Comparison of ENCODE assay signal across 2 cellular contexts in the genomic region with DNA sequence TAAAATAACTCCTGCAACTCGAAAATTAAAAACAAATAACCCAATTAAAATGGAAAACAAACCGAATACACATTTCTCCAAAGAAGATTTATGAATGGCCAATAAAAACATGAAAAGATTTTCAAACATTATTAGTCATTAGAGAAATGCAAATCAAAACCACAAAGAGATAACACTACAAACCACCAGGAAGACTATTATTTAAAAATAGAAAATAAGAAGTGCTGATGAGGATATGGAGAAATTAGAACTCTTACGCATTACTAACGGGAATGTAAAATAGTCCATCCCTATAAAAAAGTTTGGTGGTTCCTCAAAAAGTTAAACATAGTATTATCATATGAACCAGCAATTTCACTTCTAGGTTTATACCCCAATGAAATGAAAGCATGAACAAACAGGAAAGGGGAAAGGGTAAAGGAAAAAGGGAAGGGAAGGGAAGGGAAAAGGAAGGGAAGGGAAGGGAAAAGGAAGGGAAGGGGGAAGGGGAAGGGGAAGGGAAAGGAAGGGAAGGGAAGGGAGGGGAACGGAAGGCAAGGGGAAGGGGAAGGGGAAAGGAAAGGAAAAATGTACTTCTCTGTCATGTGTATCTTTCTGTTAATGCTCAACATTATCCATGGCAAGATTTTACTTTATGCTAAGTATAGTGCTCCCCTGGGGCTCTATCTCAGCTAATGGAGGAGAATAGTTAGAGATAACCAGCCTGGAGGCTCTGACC.
TF ChIP-seq lines count a peak whose summit lies in the region.

No MANE protein-coding gene starts in this region.

TF ChIP-seq in HepG2, 621 proteins besides CTCF, POLR2A, EP300 and RAD21:
- TF ChIP-seq, protein P1, sequence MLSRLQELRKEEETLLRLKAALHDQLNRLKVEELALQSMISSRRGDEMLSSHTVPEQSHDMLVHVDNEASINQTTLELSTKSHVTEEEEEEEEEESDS (CRISPR knock-in tag; IDR thresholded peaks at IDR 0.05; ENCODE audit: borderline replicate concordance): no peak
- TF ChIP-seq, protein P2, sequence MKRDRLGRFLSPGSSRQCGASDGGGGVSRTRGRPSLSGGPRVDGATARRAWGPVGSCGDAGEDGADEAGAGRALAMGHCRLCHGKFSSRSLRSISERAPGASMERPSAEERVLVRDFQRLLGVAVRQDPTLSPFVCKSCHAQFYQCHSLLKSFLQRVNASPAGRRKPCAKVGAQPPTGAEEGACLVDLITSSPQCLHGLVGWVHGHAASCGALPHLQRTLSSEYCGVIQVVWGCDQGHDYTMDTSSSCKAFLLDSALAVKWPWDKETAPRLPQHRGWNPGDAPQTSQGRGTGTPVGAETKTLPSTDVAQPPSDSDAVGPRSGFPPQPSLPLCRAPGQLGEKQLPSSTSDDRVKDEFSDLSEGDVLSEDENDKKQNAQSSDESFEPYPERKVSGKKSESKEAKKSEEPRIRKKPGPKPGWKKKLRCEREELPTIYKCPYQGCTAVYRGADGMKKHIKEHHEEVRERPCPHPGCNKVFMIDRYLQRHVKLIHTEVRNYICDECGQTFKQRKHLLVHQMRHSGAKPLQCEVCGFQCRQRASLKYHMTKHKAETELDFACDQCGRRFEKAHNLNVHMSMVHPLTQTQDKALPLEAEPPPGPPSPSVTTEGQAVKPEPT (CRISPR knock-in tag; IDR thresholded peaks at IDR 0.05; ENCODE audit: low read depth): no peak
- TF ChIP-seq ZNF468 (CRISPR knock-in tag; IDR thresholded peaks at IDR 0.05) (no peak), E2F1 (CRISPR knock-in tag; IDR thresholded peaks at IDR 0.05) (no peak), PCBP1 (IDR thresholded peaks at IDR 0.05; ENCODE audit: borderline replicate concordance, low read depth, low read length) (0 out of 2 replicates have a peak, but pooled peaks have one; percentile 38), HNRNPK (IDR thresholded peaks at IDR 0.05; ENCODE audit: low read depth, low read length, poor library complexity, severe bottlenecking) (peak; percentile 94), PCBP2 (optimal IDR thresholded peaks at IDR 0.05; ENCODE audit: low read depth, low read length, poor library complexity, severe bottlenecking) (peak; percentile 76), ARNT2 (CRISPR knock-in tag; IDR thresholded peaks at IDR 0.05; ENCODE audit: low read depth) (no peak), JDP2 (CRISPR knock-in tag; IDR thresholded peaks at IDR 0.05; ENCODE audit: borderline replicate concordance) (no peak), SIX4 (CRISPR knock-in tag; IDR thresholded peaks at IDR 0.05) (no peak), ZNF75D (CRISPR knock-in tag; IDR thresholded peaks at IDR 0.05; ENCODE audit: borderline replicate concordance) (no peak), ZNF224 (CRISPR knock-in tag; IDR thresholded peaks at IDR 0.05) (no peak), ZFP37 (CRISPR knock-in tag; IDR thresholded peaks at IDR 0.05; ENCODE audit: borderline replicate concordance) (no peak), NFIC (IDR thresholded peaks at IDR 0.05; ENCODE audit: low read length) (no peak), RCOR2 (CRISPR knock-in tag; IDR thresholded peaks at IDR 0.05) (no peak), ZNF143 (CRISPR knock-in tag; IDR thresholded peaks at IDR 0.05) (no peak), SRF (IDR thresholded peaks at IDR 0.05; ENCODE audit: low read depth, low read length) (no peak), ZNF792 (CRISPR knock-in tag; IDR thresholded peaks at IDR 0.05) (no peak), ZSCAN20 (CRISPR knock-in tag; IDR thresholded peaks at IDR 0.05; ENCODE audit: borderline replicate concordance) (no peak), THYN1 (CRISPR knock-in tag; IDR thresholded peaks at IDR 0.05; ENCODE audit: borderline replicate concordance, low read depth) (no peak), NFKBIZ (CRISPR knock-in tag; IDR thresholded peaks at IDR 0.05) (no peak)

TF ChIP-seq in neural cell, 6 proteins besides CTCF, POLR2A, EP300 and RAD21:
- TF ChIP-seq, protein P3, sequence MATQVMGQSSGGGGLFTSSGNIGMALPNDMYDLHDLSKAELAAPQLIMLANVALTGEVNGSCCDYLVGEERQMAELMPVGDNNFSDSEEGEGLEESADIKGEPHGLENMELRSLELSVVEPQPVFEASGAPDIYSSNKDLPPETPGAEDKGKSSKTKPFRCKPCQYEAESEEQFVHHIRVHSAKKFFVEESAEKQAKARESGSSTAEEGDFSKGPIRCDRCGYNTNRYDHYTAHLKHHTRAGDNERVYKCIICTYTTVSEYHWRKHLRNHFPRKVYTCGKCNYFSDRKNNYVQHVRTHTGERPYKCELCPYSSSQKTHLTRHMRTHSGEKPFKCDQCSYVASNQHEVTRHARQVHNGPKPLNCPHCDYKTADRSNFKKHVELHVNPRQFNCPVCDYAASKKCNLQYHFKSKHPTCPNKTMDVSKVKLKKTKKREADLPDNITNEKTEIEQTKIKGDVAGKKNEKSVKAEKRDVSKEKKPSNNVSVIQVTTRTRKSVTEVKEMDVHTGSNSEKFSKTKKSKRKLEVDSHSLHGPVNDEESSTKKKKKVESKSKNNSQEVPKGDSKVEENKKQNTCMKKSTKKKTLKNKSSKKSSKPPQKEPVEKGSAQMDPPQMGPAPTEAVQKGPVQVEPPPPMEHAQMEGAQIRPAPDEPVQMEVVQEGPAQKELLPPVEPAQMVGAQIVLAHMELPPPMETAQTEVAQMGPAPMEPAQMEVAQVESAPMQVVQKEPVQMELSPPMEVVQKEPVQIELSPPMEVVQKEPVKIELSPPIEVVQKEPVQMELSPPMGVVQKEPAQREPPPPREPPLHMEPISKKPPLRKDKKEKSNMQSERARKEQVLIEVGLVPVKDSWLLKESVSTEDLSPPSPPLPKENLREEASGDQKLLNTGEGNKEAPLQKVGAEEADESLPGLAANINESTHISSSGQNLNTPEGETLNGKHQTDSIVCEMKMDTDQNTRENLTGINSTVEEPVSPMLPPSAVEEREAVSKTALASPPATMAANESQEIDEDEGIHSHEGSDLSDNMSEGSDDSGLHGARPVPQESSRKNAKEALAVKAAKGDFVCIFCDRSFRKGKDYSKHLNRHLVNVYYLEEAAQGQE (IDR thresholded peaks at IDR 0.05; ENCODE audit: borderline replicate concordance): no peak
- TF ChIP-seq TAF1 (IDR thresholded peaks at IDR 0.05; ENCODE audit: low read depth) (no peak), POLR2AphosphoS5 (IDR thresholded peaks at IDR 0.05) (no peak), EZH2 (IDR thresholded peaks at IDR 0.05; ENCODE audit: borderline replicate concordance, insufficient read depth, low read length, poor library complexity, severe bottlenecking) (no peak), MXI1 (conservative IDR thresholded peaks at IDR 0.05; ENCODE audit: poor library complexity, severe bottlenecking) (no peak), SMC3 (conservative IDR thresholded peaks at IDR 0.05; ENCODE audit: poor library complexity) (no peak)
